In the genomic region with DNA sequence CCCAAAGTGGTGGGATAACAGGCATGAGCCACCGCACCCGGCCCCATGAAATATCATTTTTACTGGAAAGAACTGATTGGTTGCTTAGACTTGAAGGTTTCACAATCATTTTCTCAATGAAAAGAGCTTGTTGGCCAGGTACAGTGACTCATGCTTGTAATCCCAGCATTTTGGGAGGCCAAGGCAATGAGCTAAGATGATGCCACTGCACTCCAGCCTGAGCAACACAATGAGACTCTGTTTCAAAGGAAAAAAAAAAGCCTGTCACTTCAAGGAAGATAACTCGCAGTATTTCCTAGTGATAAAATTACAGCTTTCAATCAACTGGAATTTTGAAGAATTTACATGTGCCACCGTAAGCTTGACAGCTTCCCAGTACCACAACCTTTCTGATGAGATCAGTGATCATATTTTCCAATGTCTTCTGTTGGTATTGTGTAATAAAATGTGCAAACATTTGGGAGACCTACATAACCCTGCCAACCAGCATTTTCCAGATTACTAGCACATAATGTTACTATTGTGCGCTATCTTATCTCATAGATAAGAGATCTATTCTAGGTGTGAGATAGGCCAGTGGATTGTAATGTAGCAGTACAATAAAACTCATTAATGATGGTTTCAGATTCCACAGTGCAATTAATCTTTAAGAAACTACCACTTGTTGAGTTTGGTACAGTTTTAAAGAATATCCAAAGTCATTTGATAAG, we compare ENCODE assay signal across 22 cellular contexts. TPM values are rescaled to one million over a fixed set of nuclear protein-coding genes. Genes with fewer than 3 reads are reported as not detected.
DNase-seq lines count a peak whose midpoint lies in the region; ATAC-seq and TF ChIP-seq lines count a peak whose summit lies in the region.
"Had no signal": no experiment of that assay in that cellular context is flagged by ENCODE, and none has a peak within 500 bp of the region (broad histone marks: within the 10 kb centered on the region; RNA-seq: fewer than 3 reads in every experiment).

No MANE protein-coding gene starts in this region.

- TF ChIP-seq CTCF in HEK293 (tag by site-specific recombination; IDR thresholded peaks at IDR 0.05): no peak
- no peak for TF ChIP-seq CTCF in PC-9 (conservative IDR thresholded peaks at IDR 0.05)
- TF ChIP-seq CTCF in neural cell (IDR thresholded peaks at IDR 0.05; ENCODE audit: poor library complexity, severe bottlenecking): no peak
- no peak for TF ChIP-seq CTCF in coronary artery (IDR thresholded peaks at IDR 0.05)

- POLR2A ChIA-PET in HEK293 (lab: Yijun Ruan, JAX) (interaction anchor here (0.6 to 5.7 kb wide), 4 partner anchors 17 to 194 kb away, joined by 3 to 47 read pairs (median 4); a partner anchor contains a TSS), PC-9 (lab: Charles Lee; ENCODE audit: unreplicated experiment) (interaction anchor here (0.7 to 0.9 kb wide), 2 partner anchors 14 to 17 kb away, joined by 6 to 10 read pairs; a partner anchor contains a TSS)

- peak overlapping the region; percentile 18 for H3K4me2 ChIP-seq in PC-9
- no peak overlapping the region for H3K4me2 ChIP-seq in neural cell (ENCODE audit: low read length)

- no peaks in the 10 kb centered on the region for H3K79me2 ChIP-seq in PC-9 (ENCODE audit: low read depth)
- H3K79me2 ChIP-seq in neural cell (replicated peaks; ENCODE audit: insufficient read depth, low read length): no peaks in the 10 kb centered on the region

- H3K27ac ChIP-seq in HEK293 (ENCODE audit: extremely low read depth, low read depth, low read length) (no peak overlapping the region), PC-9 (peak overlapping the region; percentile 46), neural cell (ENCODE audit: low read length) (peak overlapping the region; percentile 37), coronary artery (no peak overlapping the region)
- H3K27ac ChIP-seq: heart left ventricle had no signal

- peaks cover 10% of the 10 kb centered on the region for H3F3A ChIP-seq in PC-9 (ENCODE audit: insufficient read depth, low read depth)
- no peaks in the 10 kb centered on the region for H3F3A ChIP-seq in neural cell (ENCODE audit: insufficient read depth, low read length, poor library complexity, severe bottlenecking)

- intact Hi-C loops in PC-9 (cut with micrococcal nuclease; ENCODE audit: unreplicated experiment): no loop called here

- DNase-seq in PC-9 (peak; percentile 18 to 85), NCI-H524 (lab: John Stamatoyannopoulos, UW) (no peak), coronary artery (ENCODE audit: low spot score) (no peak), occipital lobe (lab: John Stamatoyannopoulos, UW) (no peak), superior temporal gyrus (ENCODE audit: extremely low spot score) (no peak)
- DNase-seq: activated CD4-positive, alpha-beta T cell treated with anti-CD3 and anti-CD28 coated beads for 48 hours; activated CD8-positive, alpha-beta memory T cell treated with anti-CD3 and anti-CD28 coated beads, Interleukin-2, amount 50 U/mL, for 4 hours; C1 segment of cervical spinal cord; central memory CD4-positive, alpha-beta T cell; GOT3; heart left ventricle; naive thymus-derived CD8-positive, alpha-beta T cell; NCI-H2029 treated with DMSO at 0.1 percent for 48 hours; NCI-H524 treated with DMSO at 0.1 percent for 48 hours; Right ventricle myocardium superior; stimulated activated CD4-positive, alpha-beta T cell treated with anti-CD3 and anti-CD28 coated beads, Interleukin-2, amount 100 ng/mL, for 48 hours; stomach had no signal

- H3K9me2 ChIP-seq in PC-9 (ENCODE audit: insufficient read depth): no peaks in the 10 kb centered on the region
- H3K9me2 ChIP-seq in neural cell (ENCODE audit: insufficient read depth, low read length): no peaks in the 10 kb centered on the region

- H3K4me1 ChIP-seq in HEK293 (ENCODE audit: control insufficient read depth, insufficient read depth, low read length): peaks cover 4% of the 10 kb centered on the region
- peaks cover 10% of the 10 kb centered on the region for H3K4me1 ChIP-seq in PC-9 (replicated peaks; ENCODE audit: insufficient read depth)
- H3K4me1 ChIP-seq: heart left ventricle had no signal

- H3K4me3 ChIP-seq in HEK293 (ENCODE audit: low read depth, low read length): no peak overlapping the region
- no peak overlapping the region for H3K4me3 ChIP-seq in PC-9
- no peak overlapping the region for H3K4me3 ChIP-seq in neural cell (ENCODE audit: low read length)
- H3K4me3 ChIP-seq in coronary artery: no peak overlapping the region
- H3K4me3 ChIP-seq: heart left ventricle, stomach had no signal

- peak overlapping the region; percentile 14 for H3K9ac ChIP-seq in neural cell (ENCODE audit: low read length)

- no peak overlapping the region for H2AFZ ChIP-seq in PC-9
- H2AFZ ChIP-seq in neural cell (ENCODE audit: low read depth, low read length): no peak overlapping the region

- H3K9me3 ChIP-seq in HEK293 (ENCODE audit: control insufficient read depth, insufficient read depth, low read depth, low read length) (no peaks in the 10 kb centered on the region), PC-9 (ENCODE audit: insufficient read depth, low read depth) (no peaks in the 10 kb centered on the region), neural cell (ENCODE audit: low read length) (no peaks in the 10 kb centered on the region)
- H3K9me3 ChIP-seq: heart left ventricle, stomach had no signal

- no peak for TF ChIP-seq RAD21 in neural cell (conservative IDR thresholded peaks at IDR 0.05)

- ATAC-seq in esophagus mucosa: peak; percentile 93
- ATAC-seq: heart left ventricle; naive thymus-derived CD8-positive, alpha-beta T cell had no signal

- H3K27me3 ChIP-seq in PC-9 (ENCODE audit: insufficient read depth, low read depth): no peaks in the 10 kb centered on the region
- H3K27me3 ChIP-seq in neural cell (ENCODE audit: insufficient read depth, low read depth, low read length): no peaks in the 10 kb centered on the region
- H3K27me3 ChIP-seq: heart left ventricle, stomach had no signal

- TF ChIP-seq EP300 in neural cell (conservative IDR thresholded peaks at IDR 0.05; ENCODE audit: poor library complexity, severe bottlenecking): peak; percentile 33

- CTCF ChIA-PET in HEK293 (lab: Yijun Ruan, JAX): no interaction called here
- CTCF ChIA-PET in PC-9 (lab: Charles Lee): interaction anchor here (0.6 to 0.8 kb wide), 2 partner anchors 17 to 81 kb away, joined by 3 to 4 read pairs; a partner anchor contains a TSS

- H4K20me1 ChIP-seq in PC-9 (ENCODE audit: insufficient read depth) (no peaks in the 10 kb centered on the region), neural cell (ENCODE audit: insufficient read depth) (no peaks in the 10 kb centered on the region)

- no peaks in the 10 kb centered on the region for H3K36me3 ChIP-seq in HEK293 (ENCODE audit: control insufficient read depth in 2 of 2, insufficient read depth in 1 of 2, low read length in 2 of 2)
- no peaks in the 10 kb centered on the region for H3K36me3 ChIP-seq in PC-9 (ENCODE audit: low read depth)
- H3K36me3 ChIP-seq in neural cell (ENCODE audit: insufficient read depth, low read length): no peaks in the 10 kb centered on the region
- H3K36me3 ChIP-seq: heart left ventricle had no signal

- BruUV-seq in PC-9 (replicated peaks; lab: Mats Ljungman, UMichigan): no TSS peak

TF ChIP-seq in HEK293, 187 proteins besides CTCF, POLR2A, EP300 and RAD21 (continues in another document):
- TF ChIP-seq FEZF1 (tag by site-specific recombination; IDR thresholded peaks at IDR 0.05) (peak; percentile 50; the same call in 1 of the 2 replicates), KLF8 (tag by site-specific recombination; IDR thresholded peaks at IDR 0.05) (no peak), SCRT2 (tag by site-specific recombination; IDR thresholded peaks at IDR 0.05) (peak; percentile 86), ZXDB (tag by site-specific recombination; IDR thresholded peaks at IDR 0.05) (peak; percentile 83)

TF ChIP-seq in neural cell, 6 proteins besides CTCF, POLR2A, EP300 and RAD21:
- TF ChIP-seq, protein P1, sequence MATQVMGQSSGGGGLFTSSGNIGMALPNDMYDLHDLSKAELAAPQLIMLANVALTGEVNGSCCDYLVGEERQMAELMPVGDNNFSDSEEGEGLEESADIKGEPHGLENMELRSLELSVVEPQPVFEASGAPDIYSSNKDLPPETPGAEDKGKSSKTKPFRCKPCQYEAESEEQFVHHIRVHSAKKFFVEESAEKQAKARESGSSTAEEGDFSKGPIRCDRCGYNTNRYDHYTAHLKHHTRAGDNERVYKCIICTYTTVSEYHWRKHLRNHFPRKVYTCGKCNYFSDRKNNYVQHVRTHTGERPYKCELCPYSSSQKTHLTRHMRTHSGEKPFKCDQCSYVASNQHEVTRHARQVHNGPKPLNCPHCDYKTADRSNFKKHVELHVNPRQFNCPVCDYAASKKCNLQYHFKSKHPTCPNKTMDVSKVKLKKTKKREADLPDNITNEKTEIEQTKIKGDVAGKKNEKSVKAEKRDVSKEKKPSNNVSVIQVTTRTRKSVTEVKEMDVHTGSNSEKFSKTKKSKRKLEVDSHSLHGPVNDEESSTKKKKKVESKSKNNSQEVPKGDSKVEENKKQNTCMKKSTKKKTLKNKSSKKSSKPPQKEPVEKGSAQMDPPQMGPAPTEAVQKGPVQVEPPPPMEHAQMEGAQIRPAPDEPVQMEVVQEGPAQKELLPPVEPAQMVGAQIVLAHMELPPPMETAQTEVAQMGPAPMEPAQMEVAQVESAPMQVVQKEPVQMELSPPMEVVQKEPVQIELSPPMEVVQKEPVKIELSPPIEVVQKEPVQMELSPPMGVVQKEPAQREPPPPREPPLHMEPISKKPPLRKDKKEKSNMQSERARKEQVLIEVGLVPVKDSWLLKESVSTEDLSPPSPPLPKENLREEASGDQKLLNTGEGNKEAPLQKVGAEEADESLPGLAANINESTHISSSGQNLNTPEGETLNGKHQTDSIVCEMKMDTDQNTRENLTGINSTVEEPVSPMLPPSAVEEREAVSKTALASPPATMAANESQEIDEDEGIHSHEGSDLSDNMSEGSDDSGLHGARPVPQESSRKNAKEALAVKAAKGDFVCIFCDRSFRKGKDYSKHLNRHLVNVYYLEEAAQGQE (IDR thresholded peaks at IDR 0.05; ENCODE audit: borderline replicate concordance): no peak
- TF ChIP-seq POLR2AphosphoS5 (IDR thresholded peaks at IDR 0.05): no peak

RNA-seq across cellular contexts. Expression of a gene that starts 7.2 kb away (rescaled TPM):
- total RNA-seq in PC-9 (2021) (0.20 TPM in 1 of 2 replicates, not detected in the other), esophagus mucosa (not detected), occipital lobe (not detected)
- not detected in 2 replicates for polyA plus RNA-seq in neural cell
- polyA minus RNA-seq in neural cell: not detected in 2 replicates
- total RNA-seq: Right ventricle myocardium superior, skeletal muscle tissue, urinary bladder had no signal

RNA-seq across cellular contexts. Expression of a gene that starts 17.0 kb away (rescaled TPM):
- total RNA-seq in PC-9 (2021) (41.1 and 54.4 TPM in 2 replicates), esophagus mucosa (53.9 TPM), occipital lobe (44.5 TPM)
- polyA plus RNA-seq in neural cell: 104 and 105 TPM in 2 replicates
- polyA minus RNA-seq in neural cell: 42.4 and 49.2 TPM in 2 replicates

RNA-seq across cellular contexts. Expression of a gene that starts 17.9 kb away (rescaled TPM):
- 159 and 166 TPM in 2 replicates for total RNA-seq in PC-9 (2021)
- 120 TPM for total RNA-seq in esophagus mucosa
- polyA plus RNA-seq in neural cell: 352 and 379 TPM in 2 replicates
- 326 and 344 TPM in 2 replicates for polyA minus RNA-seq in neural cell
- total RNA-seq in occipital lobe: 336 TPM

RNA-seq across cellular contexts. Expression of a gene that starts 45.5 kb away (rescaled TPM):
- total RNA-seq in PC-9 (2021): 48.5 and 71.0 TPM in 2 replicates
- total RNA-seq in esophagus mucosa: 151 TPM
- 143 and 145 TPM in 2 replicates for polyA plus RNA-seq in neural cell
- 71.6 and 85.5 TPM in 2 replicates for polyA minus RNA-seq in neural cell
- total RNA-seq in occipital lobe: 69.9 TPM

Comparison
In these comparisons a context has a peak if more than half of its experiments do, and no peak if none do; other contexts are left out.
1. H3K27ac ChIP-seq: peak in PC-9 (single experiment) and neural cell (single experiment); none in HEK293 (single experiment) and coronary artery (0 of 2).
2. DNase-seq: peak in PC-9 (2 of 2); none in NCI-H524 (0 of 2), coronary artery (single experiment), occipital lobe (single experiment) and superior temporal gyrus (single experiment).